Comparison of ENCODE assay signal across 8 cellular contexts in genomic region chr21:26842976-26843911, GRCh38. TPM values are rescaled to one million over a fixed set of nuclear protein-coding genes. Genes with fewer than 3 reads are reported as not detected.
DNase-seq lines count a peak whose midpoint lies in the region; ATAC-seq and TF ChIP-seq lines count a peak whose summit lies in the region.

No MANE protein-coding gene starts in this region.

- CTCF ChIA-PET in Calu3 (lab: Charles Lee) (no interaction called here), activated B cell treated with CpG ODN at 0.5 μM for 24 hours (lab: Charles Lee) (no interaction called here)

- H3K36me3 ChIP-seq in KOPT-K1 (ENCODE audit: insufficient read depth, low read length), result peaks cover 32% of the 10 kb centered on the region
- H3K36me3 ChIP-seq in fibroblast of lung (ENCODE audit: control insufficient read depth, insufficient read depth, low read length), result peaks cover 23% of the 10 kb centered on the region
- H3K36me3 ChIP-seq in mucosa of rectum (ENCODE audit: control insufficient read depth in 2 of 2, insufficient read depth in 2 of 2, low read length in 2 of 2), result peaks cover 0 to 2% of the 10 kb centered on the region in 2 donors

- H3K4me1 ChIP-seq in fibroblast of lung (ENCODE audit: control insufficient read depth, extremely low read depth, insufficient read depth, low read length) (peaks cover 6% of the 10 kb centered on the region), mucosa of rectum (ENCODE audit: control insufficient read depth in 2 of 2, insufficient read depth in 2 of 2, low read length in 2 of 2) (peaks cover 11 to 14% of the 10 kb centered on the region in 2 donors)

- ATAC-seq in activated B cell treated with CpG ODN at 0.5 μM for 24 hours (ENCODE audit: low read depth) (no peak), GM21381 (IDR thresholded peaks at IDR 0.05; ENCODE audit: unreplicated experiment) (no peak), GM19324 (IDR thresholded peaks at IDR 0.05; ENCODE audit: low FRiP score, unreplicated experiment) (no peak)

- H3K27ac ChIP-seq in KOPT-K1 (ENCODE audit: low read depth, low read length, poor library complexity, severe bottlenecking) (peak overlapping the region; percentile 98), fibroblast of lung (ENCODE audit: insufficient read depth, low read length) (peak overlapping the region; percentile 90), mucosa of rectum (ENCODE audit: low read depth in 2 of 2, low read length in 2 of 2) (peak overlapping the region; percentile 66 to 86)

- peaks cover 16% of the 10 kb centered on the region for H3K4me1 Mint-ChIP-seq in Calu3 (ENCODE audit: low read depth, unreplicated experiment)
- H3K4me1 Mint-ChIP-seq in activated B cell treated with CpG ODN at 0.5 μM for 24 hours, result peaks cover 36% of the 10 kb centered on the region
- peaks cover 30% of the 10 kb centered on the region for H3K4me1 Mint-ChIP-seq in type B pancreatic cell (ENCODE audit: unreplicated experiment)

- H3K4me3 ChIP-seq in fibroblast of lung (replicated peaks in 1 of 4; ENCODE audit: control extremely low read depth in 1 of 4, insufficient read depth in 1 of 4, low read depth in 3 of 4, low read length in 4 of 4) (peak overlapping the region; percentile 80 to 99 (median 91)), mucosa of rectum (ENCODE audit: low read length in 2 of 2) (peak overlapping the region; percentile 73 to 79)

- peaks cover 8% of the 10 kb centered on the region for H4K20me1 ChIP-seq in fibroblast of lung (ENCODE audit: control insufficient read depth, extremely low read depth, insufficient read depth, low read length)

- H3K36me3 Mint-ChIP-seq in Calu3 (ENCODE audit: insufficient read depth, unreplicated experiment) (peaks cover 46% of the 10 kb centered on the region), activated B cell treated with CpG ODN at 0.5 μM for 24 hours (ENCODE audit: low read depth) (no peaks in the 10 kb centered on the region), type B pancreatic cell (peaks cover 46% of the 10 kb centered on the region)

- peaks cover 54% of the 10 kb centered on the region for H3K79me2 ChIP-seq in fibroblast of lung (ENCODE audit: control insufficient read depth, insufficient read depth, low read length)

- POLR2A ChIA-PET in activated B cell treated with CpG ODN at 0.5 μM for 24 hours (lab: Charles Lee), result no interaction called here

- peak overlapping the region; percentile 39 for H3K27ac Mint-ChIP-seq in Calu3 (ENCODE audit: unreplicated experiment)
- H3K27ac Mint-ChIP-seq in activated B cell treated with CpG ODN at 0.5 μM for 24 hours, result no peak overlapping the region
- H3K27ac Mint-ChIP-seq in type B pancreatic cell, result peak overlapping the region; percentile 97

- intact Hi-C loops in Calu3 (cut with micrococcal nuclease; ENCODE audit: unreplicated experiment), result no loop called here
- intact Hi-C loops in activated B cell treated with CpG ODN at 0.5 μM for 24 hours (cut with micrococcal nuclease), result loop anchor here (10.0 kb wide), 1 partner anchor 1848 kb away; no protein-coding TSS in a partner anchor

- no TSS peak for BruUV-seq in Calu3 (replicated peaks; lab: Mats Ljungman, UMichigan)

- DNase-seq in Calu3 (peak; percentile 82), activated B cell treated with CpG ODN at 0.5 μM for 24 hours (no peak), fibroblast of lung (ENCODE audit: low read depth in 2 of 2) (peak; percentile 94 to 97), type B pancreatic cell (ENCODE audit: extremely low spot score, unreplicated experiment) (peak; percentile 84)

- no peak overlapping the region for H2AFZ ChIP-seq in fibroblast of lung (ENCODE audit: low read length)

- H3K9me3 Mint-ChIP-seq in Calu3 (ENCODE audit: low read depth, unreplicated experiment) (no peaks in the 10 kb centered on the region), activated B cell treated with CpG ODN at 0.5 μM for 24 hours (no peaks in the 10 kb centered on the region), type B pancreatic cell (no peaks in the 10 kb centered on the region)

- H3K4me3 Mint-ChIP-seq in Calu3 (ENCODE audit: low read depth, unreplicated experiment), result peak overlapping the region; percentile 73
- peak overlapping the region; percentile 33 for H3K4me3 Mint-ChIP-seq in activated B cell treated with CpG ODN at 0.5 μM for 24 hours
- H3K4me3 Mint-ChIP-seq in type B pancreatic cell, result peak overlapping the region; percentile 99

- H3K9me3 ChIP-seq in KOPT-K1 (ENCODE audit: insufficient read depth, low read length, poor library complexity, severe bottlenecking) (no peaks in the 10 kb centered on the region), fibroblast of lung (ENCODE audit: control insufficient read depth, insufficient read depth, low read depth, low read length) (no peaks in the 10 kb centered on the region), mucosa of rectum (ENCODE audit: control insufficient read depth in 2 of 2, low read length in 2 of 2) (no peaks in the 10 kb centered on the region)

- H3K4me2 ChIP-seq in fibroblast of lung (ENCODE audit: extremely low read depth, insufficient read depth, low read length), result peak overlapping the region; percentile 98

- TF ChIP-seq CTCF in Calu3 (IDR thresholded peaks at IDR 0.05; ENCODE audit: unreplicated experiment), result peak; percentile 21
- no peak for TF ChIP-seq CTCF in activated B cell treated with CpG ODN at 0.5 μM for 24 hours (IDR thresholded peaks at IDR 0.05)
- peak in 1 of 2 donors; percentile 44 for TF ChIP-seq CTCF in fibroblast of lung (conservative IDR thresholded peaks at IDR 0.05 in 1 of 2, IDR thresholded peaks at IDR 0.05 in 1 of 2; ENCODE audit: low read depth in 1 of 2, low read length in 2 of 2)
- TF ChIP-seq CTCF in type B pancreatic cell (conservative IDR thresholded peaks at IDR 0.05), result peak; percentile 61

- H3K27me3 Mint-ChIP-seq in Calu3 (ENCODE audit: unreplicated experiment) (peaks cover 19% of the 10 kb centered on the region), activated B cell treated with CpG ODN at 0.5 μM for 24 hours (peaks cover 44% of the 10 kb centered on the region), type B pancreatic cell (peaks cover 7% of the 10 kb centered on the region)

- no peaks in the 10 kb centered on the region for H3K27me3 ChIP-seq in fibroblast of lung (ENCODE audit: control insufficient read depth, insufficient read depth, low read length)
- peaks cover 18 to 41% of the 10 kb centered on the region in 2 donors for H3K27me3 ChIP-seq in mucosa of rectum (ENCODE audit: control insufficient read depth in 2 of 2, insufficient read depth in 2 of 2, low read length in 2 of 2)

- H3K9ac ChIP-seq in fibroblast of lung (ENCODE audit: insufficient read depth, low read length), result peak overlapping the region; percentile 95
- peak overlapping the region; percentile 63 to 70 for H3K9ac ChIP-seq in mucosa of rectum (ENCODE audit: low read depth in 1 of 2, low read length in 2 of 2)

RNA-seq across cellular contexts. Expression of gene ADAMTS1, which starts 2.0 kb away (rescaled TPM):
- 3.5 and 4.1 TPM in 2 replicates for total RNA-seq in Calu3 (2022)
- not detected in 2 replicates for total RNA-seq in activated B cell treated with CpG ODN at 0.5 μM for 24 hours
- total RNA-seq in fibroblast of lung, result 186 and 199 TPM in 2 replicates
- polyA plus RNA-seq in fibroblast of lung, result 200 and 208 TPM in 2 replicates
- 119 and 123 TPM in 2 replicates for polyA plus RNA-seq in fibroblast of lung (2012)
- polyA minus RNA-seq in fibroblast of lung (ENCODE audit: low replicate concordance), result 886 and 1,145 TPM in 2 replicates
- 34.9 and 77.3 TPM in 2 replicates for total RNA-seq in type B pancreatic cell (ENCODE audit: low replicate concordance)

Comparison
In these comparisons a context has a peak if more than half of its experiments do, and no peak if none do; other contexts are left out.
1. H3K4me3 Mint-ChIP-seq: peak in every context shown above with its lines; median percentile 99 in type B pancreatic cell; 73 in Calu3; 33 in activated B cell treated with CpG ODN at 0.5 μM for 24 hours.